In the genomic region with DNA sequence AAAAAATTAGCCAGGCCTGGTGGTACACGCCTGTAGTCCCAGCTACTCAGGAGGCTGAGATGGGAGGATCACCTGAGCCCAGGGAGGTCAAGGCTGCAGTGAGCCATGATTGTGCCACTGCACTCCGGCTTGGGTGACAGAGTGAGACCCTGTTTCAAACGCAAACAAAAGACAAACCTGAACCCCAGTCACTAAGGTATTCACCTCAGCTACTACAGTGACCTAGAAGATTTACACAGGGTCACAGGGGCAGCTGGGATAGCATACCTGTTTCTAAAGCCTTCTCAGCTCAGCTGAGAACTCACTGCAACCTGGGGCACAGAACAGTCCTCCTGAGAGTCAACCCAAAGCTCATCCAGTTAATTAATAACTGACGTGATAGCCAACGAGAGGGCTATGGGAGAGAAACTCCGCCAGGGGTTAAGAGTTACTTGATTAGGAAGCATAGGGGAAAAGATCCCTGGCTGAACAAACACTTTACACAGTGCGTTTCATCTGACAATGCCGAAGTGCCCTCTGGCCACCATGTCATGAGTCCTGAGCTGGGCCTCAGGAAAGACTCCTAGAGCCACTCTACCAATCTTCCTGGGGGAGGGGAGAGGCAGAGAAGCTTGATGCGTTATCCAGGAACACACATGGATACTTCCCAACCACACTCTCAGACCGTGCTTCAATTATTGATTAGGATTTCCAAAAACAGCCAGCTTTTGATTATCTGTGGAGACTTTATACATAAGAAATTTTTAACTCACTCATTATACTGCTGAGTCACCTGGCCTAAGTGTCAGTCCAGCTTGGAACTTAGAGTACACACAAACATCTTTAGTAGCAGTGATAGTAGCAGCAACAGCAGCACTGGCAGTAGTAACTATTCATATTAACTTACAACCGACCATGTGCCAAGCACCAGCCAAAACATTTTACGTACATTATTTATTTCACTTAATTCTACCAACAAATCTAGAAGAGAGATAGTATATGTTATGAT, we compare ENCODE assay signal across 14 cellular contexts. TPM values are rescaled to one million over a fixed set of nuclear protein-coding genes. Genes with fewer than 3 reads are reported as not detected.
DNase-seq lines count a peak whose midpoint lies in the region; ATAC-seq, FAIRE-seq and TF ChIP-seq lines count a peak whose summit lies in the region.
"Had no signal": no experiment of that assay in that cellular context is flagged by ENCODE, and none has a peak within 500 bp of the region (broad histone marks: within the 10 kb centered on the region; RNA-seq: fewer than 3 reads in every experiment).

No MANE protein-coding gene starts in this region.

- peak overlapping the region; percentile 30; the same call in 1 of the 2 replicates for H2BK20ac ChIP-seq in IMR-90 (ENCODE audit: low read depth, low read length)

- H3K56ac ChIP-seq in IMR-90 (ENCODE audit: extremely low read depth, insufficient read depth, low read length) = no peak overlapping the region

- no peak overlapping the region for H3K4me2 ChIP-seq in IMR-90 (ENCODE audit: low read depth, low read length)
- no peak overlapping the region for H3K4me2 ChIP-seq in endothelial cell of umbilical vein (ENCODE audit: insufficient read depth, low read length)
- H3K4me2 ChIP-seq: PC-9 had no signal

- FAIRE-seq in endothelial cell of umbilical vein (lab: Jason Lieb, UNC) (no peak), pancreas (lab: Jason Lieb, UNC) (no peak)
- FAIRE-seq: bronchial epithelial cell had no signal

- H3K4me1 ChIP-seq in IMR-90 (ENCODE audit: control insufficient read depth, insufficient read depth, low read length) (peaks cover 25% of the 10 kb centered on the region), endothelial cell of umbilical vein (ENCODE audit: control insufficient read depth, extremely low read depth, insufficient read depth, low read length) (no peaks in the 10 kb centered on the region), pancreas (peaks cover 31 to 36% (median 32%) of the 10 kb centered on the region in 3 donors), ascending aorta (peaks cover 5 to 56% of the 10 kb centered on the region in 2 donors)

- POLR2A ChIA-PET in IMR-90 (lab: Charles Lee; ENCODE audit: unreplicated experiment) = no interaction called here
- POLR2A ChIA-PET in endothelial cell of umbilical vein (lab: Charles Lee) = no interaction called here

- no peak for ATAC-seq in IMR-90 (ENCODE audit: low read depth)
- peak; percentile 44 to 64 (median 48) for ATAC-seq in pancreas

- H3K27ac ChIP-seq in IMR-90 (ENCODE audit: insufficient read depth, low read length) (no peak overlapping the region), endothelial cell of umbilical vein (ENCODE audit: insufficient read depth, low read depth, low read length) (no peak overlapping the region), pancreas (peak overlapping the region in 2 of 4 donors; percentile 36 to 38), ascending aorta (peak overlapping the region in 1 of 2 donors; percentile 49)
- H3K27ac ChIP-seq: HL-60, PC-9 had no signal

- H3K9me3 ChIP-seq in IMR-90 (ENCODE audit: control insufficient read depth, insufficient read depth, low read length) (no peaks in the 10 kb centered on the region), endothelial cell of umbilical vein (replicated peaks; ENCODE audit: control insufficient read depth, insufficient read depth, low read length) (no peaks in the 10 kb centered on the region), pancreas (no peaks in the 10 kb centered on the region), ascending aorta (no peaks in the 10 kb centered on the region)

- no peak overlapping the region for H3K4me3 ChIP-seq in IMR-90 (ENCODE audit: insufficient read depth, low read depth, low read length)
- no peak overlapping the region for H3K4me3 ChIP-seq in endothelial cell of umbilical vein (replicated peaks in 1 of 3; ENCODE audit: insufficient read depth in 1 of 3, low read depth in 1 of 3, low read length in 3 of 3)
- H3K4me3 ChIP-seq in pancreas = no peak overlapping the region
- no peak overlapping the region for H3K4me3 ChIP-seq in ascending aorta
- H3K4me3 ChIP-seq: PC-9 had no signal

- BruUV-seq in IMR-90 (replicated peaks; lab: Mats Ljungman, UMichigan) (no TSS peak), endothelial cell of umbilical vein (replicated peaks; lab: Mats Ljungman, UMichigan) (no TSS peak)

- no peak for TF ChIP-seq RAD21 in IMR-90 (IDR thresholded peaks at IDR 0.05; ENCODE audit: low read length)

- H3K36me3 ChIP-seq in IMR-90 (ENCODE audit: control insufficient read depth, insufficient read depth, low read length) = no peaks in the 10 kb centered on the region
- no peaks in the 10 kb centered on the region for H3K36me3 ChIP-seq in endothelial cell of umbilical vein (ENCODE audit: control insufficient read depth in 2 of 2, extremely low read depth in 1 of 2, insufficient read depth in 2 of 2, low read length in 2 of 2)
- H3K36me3 ChIP-seq in pancreas = no peaks in the 10 kb centered on the region
- H3K36me3 ChIP-seq in ascending aorta = no peaks in the 10 kb centered on the region

- peak overlapping the region; percentile 29; the same call in 1 of the 2 replicates for H2AK5ac ChIP-seq in IMR-90 (ENCODE audit: low read depth, low read length)

- CTCF ChIA-PET in IMR-90 (lab: Yijun Ruan, JAX) = interaction anchor here (0.8 kb wide), 1 partner anchor 75 kb away, joined by 6 read pairs; no protein-coding TSS in a partner anchor
- CTCF ChIA-PET in endothelial cell of umbilical vein (lab: Charles Lee) = interaction anchor here (1.6 kb wide), 1 partner anchor 9 kb away, joined by 4 read pairs; no protein-coding TSS in a partner anchor

- H3K9ac ChIP-seq in IMR-90 (ENCODE audit: low read depth, low read length) = no peak overlapping the region
- H3K9ac ChIP-seq in endothelial cell of umbilical vein (replicated peaks; ENCODE audit: extremely low read depth, insufficient read depth, low read length) = no peak overlapping the region

- whole genome bisulfite sequencing in IMR-90 (ENCODE audit: extremely low coverage in 2 of 2, insufficient read length in 1 of 2), 2 experiments = no CpG with 5 or more reads among the region's 12 CpGs
- 40 to 42% methylated on average over 12 of the region's 12 CpGs for WGBS in pancreas, 2 donors

- H3K79me2 ChIP-seq in endothelial cell of umbilical vein (ENCODE audit: control insufficient read depth, insufficient read depth, low read length) = no peaks in the 10 kb centered on the region

- H2AK9ac ChIP-seq in IMR-90 (replicated peaks; ENCODE audit: low read depth, low read length, poor library complexity) = no peak overlapping the region

- TF ChIP-seq CTCF in IMR-90 (conservative IDR thresholded peaks at IDR 0.05; ENCODE audit: low read depth, low read length) (no peak), endothelial cell of umbilical vein (IDR thresholded peaks at IDR 0.05; ENCODE audit: extremely low read depth in 1 of 2, insufficient read depth in 1 of 2, low read depth in 1 of 2, low read length in 2 of 2) (no peak), pancreas (IDR thresholded peaks at IDR 0.05) (no peak), ascending aorta (IDR thresholded peaks at IDR 0.05) (no peak)

- 0 out of 2 replicates have a peak overlapping the region, but pooled peaks have one; percentile 24 for H3K4ac ChIP-seq in IMR-90 (ENCODE audit: low read depth, low read length)

- H4K91ac ChIP-seq in IMR-90 (ENCODE audit: insufficient read depth, low read depth, low read length) = no peak overlapping the region

- 0 out of 4 replicates have a peak overlapping the region, but pooled peaks of 1 of the 2 experiments have one; percentile 2 for H4K8ac ChIP-seq in IMR-90 (ENCODE audit: low read depth in 2 of 2, low read length in 2 of 2)

- H3K18ac ChIP-seq in IMR-90 (ENCODE audit: low read depth, low read length) = no peak overlapping the region

- no peak for TF ChIP-seq POLR2A in IMR-90 (IDR thresholded peaks at IDR 0.05; ENCODE audit: low read depth, low read length)
- TF ChIP-seq POLR2A in endothelial cell of umbilical vein (IDR thresholded peaks at IDR 0.05; ENCODE audit: low read depth, low read length) = no peak

- H3K27me3 ChIP-seq in IMR-90 (ENCODE audit: control insufficient read depth, insufficient read depth, low read length) = no peaks in the 10 kb centered on the region
- H3K27me3 ChIP-seq in endothelial cell of umbilical vein (ENCODE audit: control insufficient read depth in 2 of 2, insufficient read depth in 2 of 2, low read length in 2 of 2) = no peaks in the 10 kb centered on the region
- no peaks in the 10 kb centered on the region for H3K27me3 ChIP-seq in pancreas
- H3K27me3 ChIP-seq in ascending aorta = no peaks in the 10 kb centered on the region

- no peak overlapping the region; the same call in 1 of the 2 replicates for H3K14ac ChIP-seq in IMR-90 (replicated peaks; ENCODE audit: low read depth, low read length)

- no peak overlapping the region for H2AFZ ChIP-seq in IMR-90 (replicated peaks; ENCODE audit: low read length, poor library complexity)
- H2AFZ ChIP-seq in endothelial cell of umbilical vein (ENCODE audit: low read depth, low read length) = no peak overlapping the region
- H2AFZ ChIP-seq: PC-9 had no signal

- no peak overlapping the region for H3K23ac ChIP-seq in IMR-90 (ENCODE audit: low read depth, low read length)

- H4K20me1 ChIP-seq in IMR-90 (ENCODE audit: insufficient read depth, low read length) (peaks cover 41% of the 10 kb centered on the region), endothelial cell of umbilical vein (replicated peaks; ENCODE audit: control insufficient read depth, extremely low read depth, insufficient read depth, low read length) (no peaks in the 10 kb centered on the region)

- peaks cover 23% of the 10 kb centered on the region for H3K9me1 ChIP-seq in IMR-90 (ENCODE audit: insufficient read depth, low read length)
- no peaks in the 10 kb centered on the region for H3K9me1 ChIP-seq in endothelial cell of umbilical vein (replicated peaks; ENCODE audit: control insufficient read depth, extremely low read depth, insufficient read depth, low read length)

- in situ Hi-C loops in IMR-90 (cut with MboI; ENCODE audit: low sequenced_read_pairs) = no loop called here

- intact Hi-C loops in IMR-90 (cut with micrococcal nuclease) (no loop called here), endothelial cell of umbilical vein (cut with micrococcal nuclease) (no loop called here), pancreas (cut with DNase I) (no loop called here), ascending aorta (cut with DNase I) (no loop called here)

- H2BK15ac ChIP-seq in IMR-90 (ENCODE audit: low read depth, low read length) = no peak overlapping the region

- dilution Hi-C loops in IMR-90 (cut with HindIII; ENCODE audit: low sequenced_read_pairs, unreplicated experiment) (no loop called here), endothelial cell of umbilical vein (cut with MboI; ENCODE audit: extremely low pct_ligation_motif_present, low sequenced_read_pairs) (no loop called here)

- DNase-seq in COLO668 (lab: John Stamatoyannopoulos, UW; ENCODE audit: unreplicated experiment) (peak; percentile 41), IMR-90 (no peak), endothelial cell of umbilical vein (ENCODE audit: low read depth, low spot score) (no peak), pancreas (no peak), ascending aorta (ENCODE audit: low spot score in 2 of 2) (no peak), DMS153 (lab: John Stamatoyannopoulos, UW) (no peak), NCI-H146 treated with DMSO at 0.1 percent for 48 hours (lab: John Stamatoyannopoulos, UW; ENCODE audit: unreplicated experiment) (no peak)
- no peak for DNase-seq in activated T-cell treated with anti-CD3 and anti-CD28 coated beads, Interleukin-2, amount 50 U/mL, for 48 hours
- DNase-seq: activated T-cell treated with anti-CD3 and anti-CD28 coated beads for 4 hours, hippocampal formation, MV-4-11, PC-9 had no signal

- peaks cover 56 to 79% of the 10 kb centered on the region in 2 experiments for H3K79me1 ChIP-seq in IMR-90 (ENCODE audit: low read depth in 1 of 2, low read length in 2 of 2)

- H2BK5ac ChIP-seq in IMR-90 (ENCODE audit: low read depth, low read length, poor library complexity, severe bottlenecking) = no peak overlapping the region

- H2BK120ac ChIP-seq in IMR-90 (ENCODE audit: low read depth, low read length) = no peak overlapping the region

- H4K5ac ChIP-seq in IMR-90 (ENCODE audit: low read depth, low read length) = no peak overlapping the region

RNA-seq across cellular contexts. Expression of gene FOXN3, which starts 48.2 kb away (rescaled TPM):
- total RNA-seq in IMR-90 (2012; rRNA removed) (32.5 and 33.7 TPM in 2 replicates), endothelial cell of umbilical vein (41.8 and 44.7 TPM in 2 replicates), pancreas (10 to 100 TPM; 28.3 to 58.0 (median 34.7) TPM), ascending aorta (96.3 TPM)
- polyA plus RNA-seq in IMR-90 (2012; rRNA removed) (22.6 and 23.5 TPM in 2 replicates), endothelial cell of umbilical vein (16.7 and 16.9 TPM in 2 replicates), pancreas (1 to 10 TPM; 8.8 TPM)
- 13.7 and 16.8 TPM in 2 replicates for polyA plus RNA-seq in IMR-90 (2012; cell fraction: cytosol; rRNA removed)
- polyA plus RNA-seq in IMR-90 (2012; cell fraction: nucleus; rRNA removed; ENCODE audit: low replicate concordance) = 13.3 and 17.3 TPM in 2 replicates
- 18.5 and 19.6 TPM in 2 replicates for polyA plus RNA-seq in endothelial cell of umbilical vein (2011; cell fraction: cytosol; rRNA removed)
- 19.9 and 23.8 TPM in 2 replicates for polyA plus RNA-seq in endothelial cell of umbilical vein (2011; cell fraction: nucleus; rRNA removed)
- 26.9 and 29.9 TPM in 2 replicates for polyA plus RNA-seq in endothelial cell of umbilical vein (2012)
- polyA minus RNA-seq in endothelial cell of umbilical vein = 67.6 and 73.4 TPM in 2 replicates
- 9.5 TPM for polyA minus RNA-seq in endothelial cell of umbilical vein (2011; cell fraction: cytosol; rRNA and poly(A)+ RNA removed)
- polyA minus RNA-seq in endothelial cell of umbilical vein (2011; cell fraction: nucleus; rRNA and poly(A)+ RNA removed) = 82.7 and 114 TPM in 2 replicates
